Comparison of ENCODE assay signal across 2 cellular contexts in genomic region chr12:57435288-57435687, GRCh38.
TF ChIP-seq lines count a peak whose summit lies in the region.

No MANE protein-coding gene starts in this region.

TF ChIP-seq in GM23338, 12 proteins besides CTCF, POLR2A, EP300 and RAD21:
- TF ChIP-seq JUNB (IDR thresholded peaks at IDR 0.05; ENCODE audit: unreplicated experiment) (no peak), EZH2 (IDR thresholded peaks at IDR 0.05; ENCODE audit: low read depth, unreplicated experiment) (no peak), ETS1 (IDR thresholded peaks at IDR 0.05) (no peak), CREB1 (CRISPR knock-in tag; IDR thresholded peaks at IDR 0.05; ENCODE audit: low read depth) (no peak)

TF ChIP-seq in HepG2, 621 proteins besides CTCF, POLR2A, EP300 and RAD21:
- TF ChIP-seq TAF1 (CRISPR knock-in tag; IDR thresholded peaks at IDR 0.05) (peak; percentile 22; the same call in 1 of the 2 replicates), MEIS2 (CRISPR knock-in tag; IDR thresholded peaks at IDR 0.05) (0 out of 2 replicates have a peak, but pooled peaks have one; percentile 7), PHF8 (CRISPR knock-in tag; IDR thresholded peaks at IDR 0.05) (peak; percentile 43; the same call in 1 of the 2 replicates), ERF (CRISPR knock-in tag; IDR thresholded peaks at IDR 0.05) (0 out of 2 replicates have a peak, but pooled peaks have one; percentile 21), SATB2 (CRISPR knock-in tag; IDR thresholded peaks at IDR 0.05) (no peak), ZFY (CRISPR knock-in tag; IDR thresholded peaks at IDR 0.05) (peak; percentile 27; the same call in 1 of the 2 replicates), POLR2G (IDR thresholded peaks at IDR 0.05; ENCODE audit: low read depth, low read length) (0 out of 2 replicates have a peak, but pooled peaks have one; percentile 49), ZNF619 (CRISPR knock-in tag; IDR thresholded peaks at IDR 0.05) (no peak), ZFX (CRISPR knock-in tag; IDR thresholded peaks at IDR 0.05; ENCODE audit: low read depth) (peak; percentile 63), ELF3 (CRISPR knock-in tag; IDR thresholded peaks at IDR 0.05) (peak; percentile 46), ZNF639 (CRISPR knock-in tag; conservative IDR thresholded peaks at IDR 0.05) (no peak)
